14 cellular contexts compared by ENCODE assay signal in the genomic region with DNA sequence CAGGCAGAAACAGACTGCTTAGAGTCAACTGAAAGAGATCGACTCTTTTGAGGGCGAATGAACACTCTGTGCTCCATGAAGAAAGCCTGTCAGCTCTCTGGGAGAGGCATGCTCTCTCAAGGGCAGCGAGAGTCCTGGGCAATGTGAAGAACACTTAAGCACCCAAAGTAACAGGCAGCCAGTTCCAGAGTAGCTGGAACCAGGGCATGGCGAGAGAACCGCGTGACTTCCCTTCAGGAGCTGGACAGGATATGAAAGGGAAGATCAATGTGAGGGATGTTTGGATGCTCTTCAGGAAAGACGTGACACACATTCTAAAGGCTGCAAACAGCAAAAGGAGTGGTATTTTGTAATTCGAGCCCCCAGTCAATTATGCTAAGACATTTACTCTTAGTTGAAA. TPM values are rescaled to one million over a fixed set of nuclear protein-coding genes. Genes with fewer than 3 reads are reported as not detected.
DNase-seq lines count a peak whose midpoint lies in the region; ATAC-seq lines count a peak whose summit lies in the region.
"Had no signal": no experiment of that assay in that cellular context is flagged by ENCODE, and none has a peak within 500 bp of the region (broad histone marks: within the 10 kb centered on the region; RNA-seq: fewer than 3 reads in every experiment).

No MANE protein-coding gene starts in this region.

- DNase-seq in C1 segment of cervical spinal cord (lab: John Stamatoyannopoulos, UW) (peak in 10 of 14 donors; percentile 39 to 74 (median 56)), amniotic epithelial cell (ENCODE audit: low read depth) (peak; percentile 61), hypothalamus (lab: John Stamatoyannopoulos, UW) (peak in 30 of 51 donors; percentile 0 to 59 (median 30)), sciatic nerve (ENCODE audit: low spot score) (no peak), kidney glomerular epithelial cell (lab: John Stamatoyannopoulos, UW) (no peak), NCI-H2029 (lab: John Stamatoyannopoulos, UW) (no peak)
- DNase-seq: activated CD4-positive, alpha-beta T cell treated with anti-CD3 and anti-CD28 coated beads, Interleukin-2, amount 50 U/mL, for 4 hours; AML-193; effector memory CD4-positive, alpha-beta T cell; MM.1S; NCI-H526 treated with DMSO at 0.1 percent for 48 hours had no signal

- intact Hi-C loops in sciatic nerve (cut with DNase I): no loop called here

- ATAC-seq in sciatic nerve (peak; percentile 45), GM19035 (IDR thresholded peaks at IDR 0.05; ENCODE audit: unreplicated experiment) (no peak)
- ATAC-seq in activated CD4-positive, CD25-positive, alpha-beta regulatory T cell treated with anti-CD3 and anti-CD28 coated beads, Interleukin-2, amount 50 U/mL, for 24 hours: no peak
- ATAC-seq: activated naive CD4-positive, alpha-beta T cell treated with anti-CD3 and anti-CD28 coated beads, Interleukin-2, amount 50 U/mL, for 72 hours had no signal

RNA-seq across cellular contexts. Expression of a gene that starts 21.0 kb away (rescaled TPM):
- 10.0 TPM for total RNA-seq in sciatic nerve
- total RNA-seq: activated naive CD4-positive, alpha-beta T cell treated with anti-CD3 and anti-CD28 coated beads, Interleukin-2, amount 50 U/mL, for 72 hours had no signal

Comparison
In these comparisons a context has a peak if more than half of its experiments do, and no peak if none do; other contexts are left out.
1. DNase-seq: peak in C1 segment of cervical spinal cord (10 of 14), amniotic epithelial cell (single experiment) and hypothalamus (30 of 51); none in sciatic nerve (single experiment), kidney glomerular epithelial cell (single experiment) and NCI-H2029 (single experiment).